10 cellular contexts compared by ENCODE assay signal in the genomic region with DNA sequence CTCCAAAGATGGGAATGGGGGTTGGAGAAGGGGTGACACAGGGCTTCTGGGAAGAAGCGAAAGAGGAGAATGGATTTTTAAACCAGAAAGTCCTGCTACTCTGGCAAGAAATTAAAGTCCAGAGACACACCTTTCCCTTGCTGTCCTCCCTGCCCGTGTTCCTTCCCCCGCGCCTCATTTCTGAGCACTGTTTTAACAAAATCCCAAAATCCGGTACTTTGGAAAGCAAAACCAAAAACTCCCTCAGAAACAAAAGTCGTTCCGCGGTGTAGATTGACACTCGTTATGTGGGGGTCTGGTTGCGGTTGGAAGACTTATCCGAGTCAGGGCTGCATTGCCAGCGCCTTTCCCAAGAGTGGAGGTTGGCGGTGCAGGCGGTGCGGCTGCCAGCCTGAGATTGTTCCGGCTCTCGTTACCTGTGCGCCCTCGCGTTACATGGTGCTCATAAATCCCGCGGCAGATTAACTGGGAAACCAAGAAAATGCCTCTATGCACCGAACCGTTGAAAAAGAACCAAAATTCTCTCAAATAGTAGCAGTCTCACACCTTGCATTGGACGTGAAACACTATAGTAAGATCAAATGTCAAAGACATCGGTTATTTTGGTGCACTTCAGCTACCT.
A peak's percentile ranks its signal among the peaks of the same experiment; 100 is the strongest.
DNase-seq lines count a peak whose midpoint lies in the region; ATAC-seq and TF ChIP-seq lines count a peak whose summit lies in the region.
"Had no signal": no experiment of that assay in that cellular context is flagged by ENCODE, and none has a peak within 500 bp of the region (broad histone marks: within the 10 kb centered on the region; RNA-seq: fewer than 3 reads in every experiment).

No MANE protein-coding gene starts in this region.

- H3K27ac Mint-ChIP-seq in activated CD8-positive, alpha-beta memory T cell treated with anti-CD3 and anti-CD28 coated beads, Interleukin-2, amount 10 ng/mL, durations not matched to agents 7 days and 5 days: no peak overlapping the region

- H3K4me1 ChIP-seq in ascending aorta (peaks cover 0 to 8% of the 10 kb centered on the region in 2 donors), prostate gland (replicated peaks) (peaks cover 3% of the 10 kb centered on the region), thyroid gland (peaks cover 8 to 28% of the 10 kb centered on the region in 2 donors)

- H3K27me3 Mint-ChIP-seq in activated CD8-positive, alpha-beta memory T cell treated with anti-CD3 and anti-CD28 coated beads, Interleukin-2, amount 10 ng/mL, durations not matched to agents 7 days and 5 days: peaks cover 97% of the 10 kb centered on the region

- CTCF ChIA-PET in activated CD8-positive, alpha-beta memory T cell treated with anti-CD3 and anti-CD28 coated beads, Interleukin-2, amount 10 ng/mL, durations not matched to agents 7 days and 5 days (lab: Charles Lee): interaction anchor here (1.7 kb wide), 1 partner anchor 8 kb away, joined by 4 read pairs; no protein-coding TSS in a partner anchor

- H3K9me3 ChIP-seq in ascending aorta (no peaks in the 10 kb centered on the region), prostate gland (no peaks in the 10 kb centered on the region), thyroid gland (no peaks in the 10 kb centered on the region)
- H3K9me3 ChIP-seq: pancreas had no signal

- peaks cover 7% of the 10 kb centered on the region for H3K4me1 Mint-ChIP-seq in activated CD8-positive, alpha-beta memory T cell treated with anti-CD3 and anti-CD28 coated beads, Interleukin-2, amount 10 ng/mL, durations not matched to agents 7 days and 5 days

- 11% methylated on average over 26 of the region's 26 CpGs for WGBS in prostate gland
- 13 to 19% methylated on average over 24 to 26 of the region's 26 CpGs for WGBS in thyroid gland, 2 donors

- H3K4me3 ChIP-seq in ascending aorta (peak overlapping the region; percentile 40 to 47), prostate gland (peak overlapping the region; percentile 19 to 27), thyroid gland (replicated peaks in 1 of 3) (no peak overlapping the region)

- H3K27ac ChIP-seq in ascending aorta (no peak overlapping the region), prostate gland (peak overlapping the region; percentile 24 to 54), thyroid gland (no peak overlapping the region)
- H3K27ac ChIP-seq: pancreas had no signal

- no peaks in the 10 kb centered on the region for H3K9me3 Mint-ChIP-seq in activated CD8-positive, alpha-beta memory T cell treated with anti-CD3 and anti-CD28 coated beads, Interleukin-2, amount 10 ng/mL, durations not matched to agents 7 days and 5 days (ENCODE audit: low read depth)

- TF ChIP-seq POLR2A in prostate gland (IDR thresholded peaks at IDR 0.05) (no peak), thyroid gland (IDR thresholded peaks at IDR 0.05) (no peak)

- DNase-seq in Daoy (ENCODE audit: low read depth) (peak; percentile 12), ascending aorta (ENCODE audit: low spot score in 2 of 2) (no peak), left ventricle myocardium superior (peak; percentile 36), prostate gland (ENCODE audit: low spot score) (peak; percentile 58), AG08395 (ENCODE audit: low spot score) (no peak), thyroid gland (no peak), COLO829 (ENCODE audit: low spot score) (no peak)
- DNase-seq in activated CD8-positive, alpha-beta memory T cell treated with anti-CD3 and anti-CD28 coated beads, Interleukin-2, amount 10 ng/mL, durations not matched to agents 7 days and 5 days: no peak
- DNase-seq: activated CD8-positive, alpha-beta memory T cell treated with anti-CD3 and anti-CD28 coated beads for 24 hours had no signal

- H3K4me3 Mint-ChIP-seq in activated CD8-positive, alpha-beta memory T cell treated with anti-CD3 and anti-CD28 coated beads, Interleukin-2, amount 10 ng/mL, durations not matched to agents 7 days and 5 days: no peak overlapping the region

- intact Hi-C loops in ascending aorta (cut with DNase I): loop anchor here (1.0 to 5.0 kb wide), 4 partner anchors 224 to 1368 kb away; no protein-coding TSS in a partner anchor
- intact Hi-C loops in left ventricle myocardium superior (cut with micrococcal nuclease): loop anchor here (5.0 kb wide), 1 partner anchor 230 kb away; no protein-coding TSS in a partner anchor
- intact Hi-C loops in prostate gland (cut with DNase I): loop anchor here (2.0 kb wide), 1 partner anchor 252 kb away; no protein-coding TSS in a partner anchor
- intact Hi-C loops in thyroid gland (cut with DNase I): loop anchor here (5.0 kb wide), 1 partner anchor 1000 kb away; no protein-coding TSS in a partner anchor

- no peak for TF ChIP-seq CTCF in ascending aorta (IDR thresholded peaks at IDR 0.05)
- TF ChIP-seq CTCF in prostate gland (IDR thresholded peaks at IDR 0.05): no peak
- TF ChIP-seq CTCF in thyroid gland (IDR thresholded peaks at IDR 0.05): no peak

- peaks cover 1% of the 10 kb centered on the region for H3K36me3 Mint-ChIP-seq in activated CD8-positive, alpha-beta memory T cell treated with anti-CD3 and anti-CD28 coated beads, Interleukin-2, amount 10 ng/mL, durations not matched to agents 7 days and 5 days

- ATAC-seq in left ventricle myocardium superior: peak; percentile 55
- no peak for ATAC-seq in activated CD8-positive, alpha-beta memory T cell treated with anti-CD3 and anti-CD28 coated beads, Interleukin-2, amount 10 ng/mL, durations not matched to agents 7 days and 5 days

- H3K27me3 ChIP-seq in ascending aorta: no peaks in the 10 kb centered on the region
- no peaks in the 10 kb centered on the region for H3K27me3 ChIP-seq in prostate gland (replicated peaks; ENCODE audit: insufficient read depth)
- H3K27me3 ChIP-seq in thyroid gland: peaks cover 46% of the 10 kb centered on the region

- H3K36me3 ChIP-seq in ascending aorta (no peaks in the 10 kb centered on the region), prostate gland (no peaks in the 10 kb centered on the region), thyroid gland (no peaks in the 10 kb centered on the region)
- H3K36me3 ChIP-seq: pancreas had no signal

Comparison
In these comparisons a context has a peak if more than half of its experiments do, and no peak if none do; other contexts are left out.
1. DNase-seq: peak in Daoy (single experiment), left ventricle myocardium superior (single experiment) and prostate gland (single experiment); none in ascending aorta (0 of 2), AG08395 (single experiment), activated CD8-positive, alpha-beta memory T cell treated with anti-CD3 and anti-CD28 coated beads, Interleukin-2, amount 10 ng/mL, durations not matched to agents 7 days and 5 days (single experiment), thyroid gland (0 of 2) and COLO829 (single experiment).
2. H3K27ac ChIP-seq: peak in prostate gland (2 of 2); none in ascending aorta (0 of 2) and thyroid gland (0 of 3).
3. H3K4me3 ChIP-seq: peak in ascending aorta (2 of 2) and prostate gland (2 of 2); none in thyroid gland (0 of 3).